9 cellular contexts compared by ENCODE assay signal in the genomic region with DNA sequence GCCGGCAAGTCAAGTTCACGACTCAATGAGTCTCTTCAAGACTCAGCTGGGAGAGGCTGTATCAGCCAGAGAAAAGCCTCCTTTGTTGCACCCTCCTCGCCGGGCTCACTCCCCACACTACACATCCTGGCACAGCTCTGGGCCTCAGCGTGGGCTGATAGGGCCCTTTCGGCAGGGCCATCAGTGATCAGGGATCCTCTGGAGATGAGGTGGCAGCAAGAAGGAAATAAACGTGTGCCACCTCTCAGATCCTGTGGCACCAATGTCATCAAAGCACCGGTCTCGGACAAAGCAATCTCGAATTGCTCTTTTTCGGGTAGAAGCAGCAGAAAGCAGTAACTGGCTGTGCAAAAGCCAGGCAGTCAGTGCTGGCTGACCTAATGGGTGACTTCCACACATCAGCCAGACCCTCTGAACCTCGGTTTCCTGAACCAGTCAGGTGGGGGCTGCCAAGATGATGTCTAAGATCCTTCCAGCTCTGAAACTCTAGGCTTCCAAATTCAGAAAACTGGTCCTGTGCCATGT. TPM values are rescaled to one million over a fixed set of nuclear protein-coding genes. Genes with fewer than 3 reads are reported as not detected.
DNase-seq lines count a peak whose midpoint lies in the region; ATAC-seq, FAIRE-seq and TF ChIP-seq lines count a peak whose summit lies in the region.
"Had no signal": no experiment of that assay in that cellular context is flagged by ENCODE, and none has a peak within 500 bp of the region (broad histone marks: within the 10 kb centered on the region; RNA-seq: fewer than 3 reads in every experiment).

No MANE protein-coding gene starts in this region.

- H3K4me1 ChIP-seq in HepG2 (ENCODE audit: insufficient read depth, low read length) = peaks cover 80% of the 10 kb centered on the region
- peaks cover 63% of the 10 kb centered on the region for H3K4me1 ChIP-seq in stomach smooth muscle (ENCODE audit: control insufficient read depth, insufficient read depth, low read length)

- TF ChIP-seq EP300 in HepG2 (IDR thresholded peaks at IDR 0.05; ENCODE audit: low read depth in 2 of 2, low read length in 2 of 2) = no peak
- no peak for TF ChIP-seq EP300 in HepG2 (CRISPR knock-in tag; IDR thresholded peaks at IDR 0.05; ENCODE audit: borderline replicate concordance)

- TF ChIP-seq CTCF in HepG2 (CRISPR knock-in tag; IDR thresholded peaks at IDR 0.05) = no peak

- H3K4me3 Mint-ChIP-seq in activated CD4-positive, alpha-beta T cell treated with anti-CD3 and anti-CD28 coated beads for 36 hours = peak overlapping the region; percentile 92
- peak overlapping the region; percentile 98 for H3K4me3 Mint-ChIP-seq in activated naive CD8-positive, alpha-beta T cell treated with anti-CD3 and anti-CD28 coated beads, Interleukin-2, amount 50 U/mL, for 24 hours

- H3K4me3 ChIP-seq in HepG2 (replicated peaks in 1 of 3; ENCODE audit: insufficient read depth in 1 of 3, low read depth in 2 of 3, low read length in 3 of 3) = peak overlapping the region in 2 of 3 experiments; percentile 83 to 99; a peak in 5 of 6 replicates
- H3K4me3 ChIP-seq in stomach smooth muscle (ENCODE audit: low read length in 2 of 2) = peak overlapping the region; percentile 92 to 99

- no peak for FAIRE-seq in HepG2 (lab: Jason Lieb, UNC)
- FAIRE-seq: A204.1 had no signal

- peaks cover 47% of the 10 kb centered on the region for H3K36me3 Mint-ChIP-seq in activated CD4-positive, alpha-beta T cell treated with anti-CD3 and anti-CD28 coated beads for 36 hours (ENCODE audit: low read depth)
- peaks cover 43% of the 10 kb centered on the region for H3K36me3 Mint-ChIP-seq in activated naive CD8-positive, alpha-beta T cell treated with anti-CD3 and anti-CD28 coated beads, Interleukin-2, amount 50 U/mL, for 24 hours (ENCODE audit: low read depth)

- H3K79me2 ChIP-seq in HepG2 (ENCODE audit: insufficient read depth, low read length) = peaks cover 48% of the 10 kb centered on the region

- no peaks in the 10 kb centered on the region for H3K9me3 Mint-ChIP-seq in activated CD4-positive, alpha-beta T cell treated with anti-CD3 and anti-CD28 coated beads for 36 hours (ENCODE audit: low read depth)
- H3K9me3 Mint-ChIP-seq in activated naive CD8-positive, alpha-beta T cell treated with anti-CD3 and anti-CD28 coated beads, Interleukin-2, amount 50 U/mL, for 24 hours = no peaks in the 10 kb centered on the region

- ATAC-seq in activated CD4-positive, alpha-beta T cell treated with anti-CD3 and anti-CD28 coated beads for 36 hours = peak; percentile 30
- ATAC-seq in activated naive CD8-positive, alpha-beta T cell treated with anti-CD3 and anti-CD28 coated beads, Interleukin-2, amount 50 U/mL, for 24 hours = peak; percentile 33
- ATAC-seq in HepG2 = no peak
- no peak for ATAC-seq in HG02798 (IDR thresholded peaks at IDR 0.05; ENCODE audit: poor library complexity, unreplicated experiment)
- ATAC-seq in HG02970 (IDR thresholded peaks at IDR 0.05; ENCODE audit: low FRiP score, unreplicated experiment) = no peak

- no peak overlapping the region for H2AFZ ChIP-seq in HepG2 (ENCODE audit: low read length)

- peaks cover 2 to 10% of the 10 kb centered on the region in 2 experiments; a peak in 2 of 5 replicates for H3K36me3 ChIP-seq in HepG2 (replicated peaks in 1 of 2; ENCODE audit: control insufficient read depth in 1 of 2, insufficient read depth in 2 of 2, low read length in 2 of 2)
- H3K36me3 ChIP-seq in stomach smooth muscle (ENCODE audit: control insufficient read depth in 2 of 2, insufficient read depth in 2 of 2, low read length in 2 of 2) = peaks cover 11 to 19% of the 10 kb centered on the region in 2 donors

- 65% methylated on average over 10 of the region's 12 CpGs for WGBS in HepG2 (ENCODE audit: low lambda C conversion rate)

- no peaks in the 10 kb centered on the region for H3K9me3 ChIP-seq in HepG2 (ENCODE audit: low read length)
- H3K9me3 ChIP-seq in stomach smooth muscle (ENCODE audit: control insufficient read depth in 2 of 2, low read length in 2 of 2) = no peaks in the 10 kb centered on the region

- peak overlapping the region; percentile 98 for H3K4me2 ChIP-seq in HepG2 (ENCODE audit: low read depth, low read length)

- TF ChIP-seq RAD21 in HepG2 (CRISPR knock-in tag; IDR thresholded peaks at IDR 0.05) = no peak

- intact Hi-C loops in activated CD4-positive, alpha-beta T cell treated with anti-CD3 and anti-CD28 coated beads for 36 hours (cut with DNase I, micrococcal nuclease) = loop anchor here (5.0 kb wide), 3 partner anchors 99 to 696 kb away; a partner anchor contains a TSS
- intact Hi-C loops in HepG2 (cut with micrococcal nuclease; ENCODE audit: unreplicated experiment) = no loop called here

- DNase-seq in activated CD4-positive, alpha-beta T cell treated with anti-CD3 and anti-CD28 coated beads for 36 hours = peak; percentile 79
- no peak for DNase-seq in activated CD4-positive, alpha-beta T cell treated with anti-CD3 and anti-CD28 coated beads for 1 hour
- DNase-seq in activated naive CD8-positive, alpha-beta T cell treated with anti-CD3 and anti-CD28 coated beads, Interleukin-2, amount 50 U/mL, for 24 hours = peak; percentile 57
- DNase-seq in HepG2 (ENCODE audit: low spot score) (no peak), AML-193 (lab: John Stamatoyannopoulos, UW) (no peak)

- peaks cover 74% of the 10 kb centered on the region for H3K4me1 Mint-ChIP-seq in activated CD4-positive, alpha-beta T cell treated with anti-CD3 and anti-CD28 coated beads for 36 hours
- H3K4me1 Mint-ChIP-seq in activated naive CD8-positive, alpha-beta T cell treated with anti-CD3 and anti-CD28 coated beads, Interleukin-2, amount 50 U/mL, for 24 hours = peaks cover 80% of the 10 kb centered on the region

- peak overlapping the region; percentile 81 for H3K9ac ChIP-seq in HepG2 (ENCODE audit: insufficient read depth, low read depth, low read length)
- peak overlapping the region; percentile 81 to 91 for H3K9ac ChIP-seq in stomach smooth muscle (ENCODE audit: low read length in 2 of 2)

- POLR2A ChIA-PET in activated CD4-positive, alpha-beta T cell treated with anti-CD3 and anti-CD28 coated beads for 36 hours (lab: Charles Lee) = interaction anchor here (0.7 to 8.8 kb wide), 5 partner anchors 8 to 246 kb away, joined by 3 to 128 read pairs (median 8); a partner anchor contains a TSS
- POLR2A ChIA-PET in HepG2 (lab: Yijun Ruan, JAX) = interaction anchor here (1.7 to 10.4 kb wide), 4 partner anchors 12 to 188 kb away, joined by 3 to 132 read pairs (median 26); no protein-coding TSS in a partner anchor

- CTCF ChIA-PET in activated CD4-positive, alpha-beta T cell treated with anti-CD3 and anti-CD28 coated beads for 36 hours (lab: Charles Lee) = interaction anchor here (2.5 to 11.0 kb wide), 4 partner anchors 8 to 27 kb away, joined by 8 to 139 read pairs (median 40); no protein-coding TSS in a partner anchor
- CTCF ChIA-PET in HepG2 (lab: Yijun Ruan, JAX; ENCODE audit: low intra/inter-chr PET ratio, low total read pairs) = no interaction called here

- H3K27me3 Mint-ChIP-seq in activated CD4-positive, alpha-beta T cell treated with anti-CD3 and anti-CD28 coated beads for 36 hours = no peaks in the 10 kb centered on the region
- H3K27me3 Mint-ChIP-seq in activated naive CD8-positive, alpha-beta T cell treated with anti-CD3 and anti-CD28 coated beads, Interleukin-2, amount 50 U/mL, for 24 hours = no peaks in the 10 kb centered on the region

- H3K27ac Mint-ChIP-seq in activated CD4-positive, alpha-beta T cell treated with anti-CD3 and anti-CD28 coated beads for 36 hours = peak overlapping the region; percentile 84
- H3K27ac Mint-ChIP-seq in activated naive CD8-positive, alpha-beta T cell treated with anti-CD3 and anti-CD28 coated beads, Interleukin-2, amount 50 U/mL, for 24 hours = peak overlapping the region; percentile 94

- BruUV-seq in HepG2 (replicated peaks; lab: Mats Ljungman, UMichigan) = no TSS peak

- H3K27ac ChIP-seq in HepG2 (ENCODE audit: extremely low read length, insufficient read depth, low read length) = peak overlapping the region; percentile 47
- H3K27ac ChIP-seq in stomach smooth muscle (ENCODE audit: low read length) = peak overlapping the region; percentile 89

- in situ Hi-C loops in HepG2 (cut with HindIII; ENCODE audit: extremely low pct_ligation_motif_present, low pct_unique_long_range_greater_than_20kb) = no loop called here

- no peaks in the 10 kb centered on the region; a peak in 1 of 5 replicates for H3K27me3 ChIP-seq in HepG2 (ENCODE audit: control insufficient read depth in 1 of 2, insufficient read depth in 2 of 2, low read length in 2 of 2)
- H3K27me3 ChIP-seq in stomach smooth muscle (ENCODE audit: control insufficient read depth in 1 of 2, insufficient read depth in 2 of 2, low read length in 2 of 2) = no peaks in the 10 kb centered on the region

- no peak for TF ChIP-seq POLR2A in HepG2 (IDR thresholded peaks at IDR 0.05; ENCODE audit: insufficient read depth in 1 of 2, low read depth in 2 of 2, low read length in 2 of 2)

- H4K20me1 ChIP-seq in HepG2 (ENCODE audit: insufficient read depth, low read length) = no peaks in the 10 kb centered on the region; the same call in 1 of the 2 replicates

RNA-seq across cellular contexts. Expression of a gene that starts 2.1 kb away (rescaled TPM):
- 10 to 100 TPM; 71.0 to 73.6 TPM for total RNA-seq in activated CD4-positive, alpha-beta T cell treated with anti-CD3 and anti-CD28 coated beads for 36 hours
- 22.0 and 26.6 TPM in 2 replicates for total RNA-seq in HepG2 (2016; rRNA removed; fragmentation: Illumina TruSeq; extraction: Trizol)
- total RNA-seq in HepG2 (2016; cell fraction: cytosol; rRNA removed; fragmentation: Illumina TruSeq; extraction: Trizol; ENCODE audit: low read depth) = 8.1 and 9.7 TPM in 2 replicates
- 22.9 and 29.1 TPM in 2 replicates for total RNA-seq in HepG2 (2016; cell fraction: insoluble cytoplasmic fraction; rRNA removed; fragmentation: Illumina TruSeq; extraction: Trizol)
- 11.0 and 11.5 TPM in 2 replicates for total RNA-seq in HepG2 (2016; cell fraction: membrane; rRNA removed; fragmentation: Illumina TruSeq; extraction: Trizol)
- 16.8 and 19.6 TPM in 2 replicates for total RNA-seq in HepG2 (2016; cell fraction: nucleus; rRNA removed; fragmentation: Illumina TruSeq; extraction: Trizol)
- polyA plus RNA-seq in HepG2 (2011; rRNA removed) = 23.6 and 29.4 TPM in 2 replicates
- 20.8 and 31.1 TPM in 2 replicates for polyA plus RNA-seq in HepG2 (2011; cell fraction: cytosol; rRNA removed)
- 42.3 and 43.0 TPM in 2 replicates for polyA plus RNA-seq in HepG2 (2011; cell fraction: nucleus; rRNA removed)
- polyA plus RNA-seq in HepG2 (2012) = 18.8 and 23.3 TPM in 2 replicates
- 3.5 and 3.9 TPM in 2 replicates for polyA plus RNA-seq in HepG2 (2016; cell fraction: cytosol; fragmentation: Illumina TruSeq; extraction: Trizol; ENCODE audit: low read depth)
- 29.0 and 35.3 TPM in 2 replicates for polyA plus RNA-seq in HepG2 (2016; cell fraction: insoluble cytoplasmic fraction; fragmentation: Illumina TruSeq; extraction: Trizol; ENCODE audit: low read depth)
- 7.9 and 9.3 TPM in 2 replicates for polyA plus RNA-seq in HepG2 (2016; cell fraction: membrane; fragmentation: Illumina TruSeq; extraction: Trizol; ENCODE audit: low read depth)
- 33.4 and 34.4 TPM in 2 replicates for polyA plus RNA-seq in HepG2 (2016; cell fraction: nucleus; fragmentation: Illumina TruSeq; extraction: Trizol; ENCODE audit: insufficient read depth, low read depth)
- 63.9 and 78.7 TPM in 2 replicates for polyA minus RNA-seq in HepG2 (2011; rRNA and poly(A)+ RNA removed; ENCODE audit: low replicate concordance)
- 21.2 and 28.0 TPM in 2 replicates for polyA minus RNA-seq in HepG2 (2011; cell fraction: cytosol; rRNA and poly(A)+ RNA removed)
- polyA minus RNA-seq in HepG2 (2011; cell fraction: nucleus; rRNA and poly(A)+ RNA removed) = 15.5 and 22.1 TPM in 2 replicates

RNA-seq across cellular contexts. Expression of a gene that starts 31.8 kb away (rescaled TPM):
- total RNA-seq in activated CD4-positive, alpha-beta T cell treated with anti-CD3 and anti-CD28 coated beads for 36 hours = under 1 TPM; 0.28 to 0.39 TPM
- total RNA-seq in HepG2 (2016; rRNA removed; fragmentation: Illumina TruSeq; extraction: Trizol) = 0.77 and 1.4 TPM in 2 replicates
- 0.10 and 0.35 TPM in 2 replicates for total RNA-seq in HepG2 (2016; cell fraction: cytosol; rRNA removed; fragmentation: Illumina TruSeq; extraction: Trizol; ENCODE audit: low read depth)
- total RNA-seq in HepG2 (2016; cell fraction: insoluble cytoplasmic fraction; rRNA removed; fragmentation: Illumina TruSeq; extraction: Trizol) = 0.42 and 1.4 TPM in 2 replicates
- 0.37 and 0.38 TPM in 2 replicates for total RNA-seq in HepG2 (2016; cell fraction: membrane; rRNA removed; fragmentation: Illumina TruSeq; extraction: Trizol)
- total RNA-seq in HepG2 (2016; cell fraction: nucleus; rRNA removed; fragmentation: Illumina TruSeq; extraction: Trizol) = 1.8 and 2.0 TPM in 2 replicates
- polyA plus RNA-seq in HepG2 (2011; rRNA removed) = 0.55 and 0.99 TPM in 2 replicates
- 0.34 and 0.54 TPM in 2 replicates for polyA plus RNA-seq in HepG2 (2011; cell fraction: cytosol; rRNA removed)
- polyA plus RNA-seq in HepG2 (2011; cell fraction: nucleus; rRNA removed) = 6.3 and 7.3 TPM in 2 replicates
- polyA plus RNA-seq in HepG2 (2012) = 1.2 and 1.3 TPM in 2 replicates
- 0.06 and 0.11 TPM in 2 replicates for polyA plus RNA-seq in HepG2 (2016; cell fraction: cytosol; fragmentation: Illumina TruSeq; extraction: Trizol; ENCODE audit: low read depth)
- polyA plus RNA-seq in HepG2 (2016; cell fraction: insoluble cytoplasmic fraction; fragmentation: Illumina TruSeq; extraction: Trizol; ENCODE audit: low read depth) = 0.63 and 0.75 TPM in 2 replicates
- 0.24 and 0.70 TPM in 2 replicates for polyA plus RNA-seq in HepG2 (2016; cell fraction: membrane; fragmentation: Illumina TruSeq; extraction: Trizol; ENCODE audit: low read depth)
- polyA plus RNA-seq in HepG2 (2016; cell fraction: nucleus; fragmentation: Illumina TruSeq; extraction: Trizol; ENCODE audit: insufficient read depth, low read depth) = 4.9 and 5.6 TPM in 2 replicates
- polyA minus RNA-seq in HepG2 (2011; rRNA and poly(A)+ RNA removed; ENCODE audit: low replicate concordance) = 1.3 and 2.7 TPM in 2 replicates
- polyA minus RNA-seq in HepG2 (2011; cell fraction: cytosol; rRNA and poly(A)+ RNA removed) = 0.59 and 1.6 TPM in 2 replicates
- 1.9 and 4.0 TPM in 2 replicates for polyA minus RNA-seq in HepG2 (2011; cell fraction: nucleus; rRNA and poly(A)+ RNA removed)

RNA-seq across cellular contexts. Expression of a gene that starts 40.7 kb away (rescaled TPM):
- 10 to 100 TPM; 15.8 to 16.7 TPM for total RNA-seq in activated CD4-positive, alpha-beta T cell treated with anti-CD3 and anti-CD28 coated beads for 36 hours
- total RNA-seq in HepG2 (2016; rRNA removed; fragmentation: Illumina TruSeq; extraction: Trizol) = 6.5 and 6.7 TPM in 2 replicates
- total RNA-seq in HepG2 (2016; cell fraction: cytosol; rRNA removed; fragmentation: Illumina TruSeq; extraction: Trizol; ENCODE audit: low read depth) = 5.0 and 5.3 TPM in 2 replicates
- 5.7 and 6.9 TPM in 2 replicates for total RNA-seq in HepG2 (2016; cell fraction: insoluble cytoplasmic fraction; rRNA removed; fragmentation: Illumina TruSeq; extraction: Trizol)
- total RNA-seq in HepG2 (2016; cell fraction: membrane; rRNA removed; fragmentation: Illumina TruSeq; extraction: Trizol) = 3.5 and 4.7 TPM in 2 replicates
- 7.1 and 8.3 TPM in 2 replicates for total RNA-seq in HepG2 (2016; cell fraction: nucleus; rRNA removed; fragmentation: Illumina TruSeq; extraction: Trizol)
- polyA plus RNA-seq in HepG2 (2011; rRNA removed) = 8.0 and 13.2 TPM in 2 replicates
- 4.6 and 6.5 TPM in 2 replicates for polyA plus RNA-seq in HepG2 (2011; cell fraction: cytosol; rRNA removed)
- 81.8 and 92.1 TPM in 2 replicates for polyA plus RNA-seq in HepG2 (2011; cell fraction: nucleus; rRNA removed)
- 14.9 and 21.4 TPM in 2 replicates for polyA plus RNA-seq in HepG2 (2012)
- 1.0 and 1.2 TPM in 2 replicates for polyA plus RNA-seq in HepG2 (2016; cell fraction: cytosol; fragmentation: Illumina TruSeq; extraction: Trizol; ENCODE audit: low read depth)
- 5.5 and 7.6 TPM in 2 replicates for polyA plus RNA-seq in HepG2 (2016; cell fraction: insoluble cytoplasmic fraction; fragmentation: Illumina TruSeq; extraction: Trizol; ENCODE audit: low read depth)
- polyA plus RNA-seq in HepG2 (2016; cell fraction: membrane; fragmentation: Illumina TruSeq; extraction: Trizol; ENCODE audit: low read depth) = 1.9 and 2.0 TPM in 2 replicates
- 19.9 and 22.1 TPM in 2 replicates for polyA plus RNA-seq in HepG2 (2016; cell fraction: nucleus; fragmentation: Illumina TruSeq; extraction: Trizol; ENCODE audit: insufficient read depth, low read depth)
- 20.7 and 23.4 TPM in 2 replicates for polyA minus RNA-seq in HepG2 (2011; rRNA and poly(A)+ RNA removed; ENCODE audit: low replicate concordance)
- 11.5 and 17.2 TPM in 2 replicates for polyA minus RNA-seq in HepG2 (2011; cell fraction: cytosol; rRNA and poly(A)+ RNA removed)
- 24.7 and 27.0 TPM in 2 replicates for polyA minus RNA-seq in HepG2 (2011; cell fraction: nucleus; rRNA and poly(A)+ RNA removed)

RNA-seq across cellular contexts. Expression of a gene that starts 48.2 kb away (rescaled TPM):
- total RNA-seq in activated CD4-positive, alpha-beta T cell treated with anti-CD3 and anti-CD28 coated beads for 36 hours = 10 to 100 TPM; 13.2 to 13.5 TPM
- total RNA-seq in HepG2 (2016; rRNA removed; fragmentation: Illumina TruSeq; extraction: Trizol) = 1.6 and 2.3 TPM in 2 replicates
- 0.53 and 0.61 TPM in 2 replicates for total RNA-seq in HepG2 (2016; cell fraction: cytosol; rRNA removed; fragmentation: Illumina TruSeq; extraction: Trizol; ENCODE audit: low read depth)
- 1.6 and 2.9 TPM in 2 replicates for total RNA-seq in HepG2 (2016; cell fraction: insoluble cytoplasmic fraction; rRNA removed; fragmentation: Illumina TruSeq; extraction: Trizol)
- total RNA-seq in HepG2 (2016; cell fraction: membrane; rRNA removed; fragmentation: Illumina TruSeq; extraction: Trizol) = 1.7 and 1.9 TPM in 2 replicates
- total RNA-seq in HepG2 (2016; cell fraction: nucleus; rRNA removed; fragmentation: Illumina TruSeq; extraction: Trizol) = 1.9 and 2.8 TPM in 2 replicates
- 8.3 and 12.6 TPM in 2 replicates for polyA plus RNA-seq in HepG2 (2011; rRNA removed)
- polyA plus RNA-seq in HepG2 (2011; cell fraction: cytosol; rRNA removed) = 5.2 and 5.5 TPM in 2 replicates
- polyA plus RNA-seq in HepG2 (2011; cell fraction: nucleus; rRNA removed) = 38.0 and 39.6 TPM in 2 replicates
- polyA plus RNA-seq in HepG2 (2012) = 6.5 and 7.2 TPM in 2 replicates
- 0.45 and 0.76 TPM in 2 replicates for polyA plus RNA-seq in HepG2 (2016; cell fraction: cytosol; fragmentation: Illumina TruSeq; extraction: Trizol; ENCODE audit: low read depth)
- 1.6 and 2.0 TPM in 2 replicates for polyA plus RNA-seq in HepG2 (2016; cell fraction: insoluble cytoplasmic fraction; fragmentation: Illumina TruSeq; extraction: Trizol; ENCODE audit: low read depth)
- polyA plus RNA-seq in HepG2 (2016; cell fraction: membrane; fragmentation: Illumina TruSeq; extraction: Trizol; ENCODE audit: low read depth) = 1.3 and 2.0 TPM in 2 replicates
- 6.5 and 7.0 TPM in 2 replicates for polyA plus RNA-seq in HepG2 (2016; cell fraction: nucleus; fragmentation: Illumina TruSeq; extraction: Trizol; ENCODE audit: insufficient read depth, low read depth)
- polyA minus RNA-seq in HepG2 (2011; rRNA and poly(A)+ RNA removed; ENCODE audit: low replicate concordance) = 4.2 and 6.0 TPM in 2 replicates
- polyA minus RNA-seq in HepG2 (2011; cell fraction: cytosol; rRNA and poly(A)+ RNA removed) = 2.0 and 4.1 TPM in 2 replicates
- 4.6 and 4.8 TPM in 2 replicates for polyA minus RNA-seq in HepG2 (2011; cell fraction: nucleus; rRNA and poly(A)+ RNA removed)

RNA-seq across cellular contexts. Expression of a gene that starts 59.4 kb away (rescaled TPM):
- under 1 TPM in 1 of 2 experiments, not detected in 1; 0.34 TPM for total RNA-seq in activated CD4-positive, alpha-beta T cell treated with anti-CD3 and anti-CD28 coated beads for 36 hours
- total RNA-seq in HepG2 (2016; rRNA removed; fragmentation: Illumina TruSeq; extraction: Trizol) = 11.6 and 19.1 TPM in 2 replicates
- 5.4 and 8.4 TPM in 2 replicates for total RNA-seq in HepG2 (2016; cell fraction: cytosol; rRNA removed; fragmentation: Illumina TruSeq; extraction: Trizol; ENCODE audit: low read depth)
- total RNA-seq in HepG2 (2016; cell fraction: insoluble cytoplasmic fraction; rRNA removed; fragmentation: Illumina TruSeq; extraction: Trizol) = 14.5 and 23.6 TPM in 2 replicates
- 9.9 and 10.1 TPM in 2 replicates for total RNA-seq in HepG2 (2016; cell fraction: membrane; rRNA removed; fragmentation: Illumina TruSeq; extraction: Trizol)
- 16.1 and 16.5 TPM in 2 replicates for total RNA-seq in HepG2 (2016; cell fraction: nucleus; rRNA removed; fragmentation: Illumina TruSeq; extraction: Trizol)
- 10.1 and 13.0 TPM in 2 replicates for polyA plus RNA-seq in HepG2 (2011; rRNA removed)
- 9.1 and 24.9 TPM in 2 replicates for polyA plus RNA-seq in HepG2 (2011; cell fraction: cytosol; rRNA removed)
- polyA plus RNA-seq in HepG2 (2011; cell fraction: nucleus; rRNA removed) = 5.5 and 7.6 TPM in 2 replicates
- 4.9 and 6.7 TPM in 2 replicates for polyA plus RNA-seq in HepG2 (2012)
- 8.6 and 12.5 TPM in 2 replicates for polyA plus RNA-seq in HepG2 (2016; cell fraction: cytosol; fragmentation: Illumina TruSeq; extraction: Trizol; ENCODE audit: low read depth)
- polyA plus RNA-seq in HepG2 (2016; cell fraction: insoluble cytoplasmic fraction; fragmentation: Illumina TruSeq; extraction: Trizol; ENCODE audit: low read depth) = 17.0 and 17.6 TPM in 2 replicates
- 11.7 and 13.3 TPM in 2 replicates for polyA plus RNA-seq in HepG2 (2016; cell fraction: membrane; fragmentation: Illumina TruSeq; extraction: Trizol; ENCODE audit: low read depth)
- polyA plus RNA-seq in HepG2 (2016; cell fraction: nucleus; fragmentation: Illumina TruSeq; extraction: Trizol; ENCODE audit: insufficient read depth, low read depth) = 33.1 and 38.1 TPM in 2 replicates
- 18.7 TPM in 1 of 2 replicates, not detected in the other for polyA minus RNA-seq in HepG2 (2011; rRNA and poly(A)+ RNA removed; ENCODE audit: low replicate concordance)
- 2.4 TPM in 2 replicates for polyA minus RNA-seq in HepG2 (2011; cell fraction: cytosol; rRNA and poly(A)+ RNA removed)
- polyA minus RNA-seq in HepG2 (2011; cell fraction: nucleus; rRNA and poly(A)+ RNA removed) = 1.1 and 1.7 TPM in 2 replicates

Comparison
In these comparisons a context has a peak if more than half of its experiments do, and no peak if none do; other contexts are left out.
1. DNase-seq: peak in activated CD4-positive, alpha-beta T cell treated with anti-CD3 and anti-CD28 coated beads for 36 hours (single experiment) and activated naive CD8-positive, alpha-beta T cell treated with anti-CD3 and anti-CD28 coated beads, Interleukin-2, amount 50 U/mL, for 24 hours (single experiment); none in activated CD4-positive, alpha-beta T cell treated with anti-CD3 and anti-CD28 coated beads for 1 hour (single experiment), HepG2 (single experiment) and AML-193 (0 of 2).
2. ATAC-seq: peak in activated CD4-positive, alpha-beta T cell treated with anti-CD3 and anti-CD28 coated beads for 36 hours (single experiment) and activated naive CD8-positive, alpha-beta T cell treated with anti-CD3 and anti-CD28 coated beads, Interleukin-2, amount 50 U/mL, for 24 hours (single experiment); none in HepG2 (single experiment), HG02798 (single experiment) and HG02970 (single experiment).